9 cellular contexts compared by ENCODE assay signal in genomic region chr3:2156244-2156847, GRCh38. TPM values are rescaled to one million over a fixed set of nuclear protein-coding genes. Genes with fewer than 3 reads are reported as not detected.
A peak's percentile ranks its signal among the peaks of the same experiment; 100 is the strongest.
DNase-seq lines count a peak whose midpoint lies in the region; ATAC-seq and TF ChIP-seq lines count a peak whose summit lies in the region.
"Had no signal": no experiment of that assay in that cellular context is flagged by ENCODE, and none has a peak within 500 bp of the region (broad histone marks: within the 10 kb centered on the region; RNA-seq: fewer than 3 reads in every experiment).

No MANE protein-coding gene starts in this region.

- H3K79me1 ChIP-seq in mesenchymal stem cell (replicated peaks; ENCODE audit: low read length, poor library complexity, severe bottlenecking), result no peaks in the 10 kb centered on the region

- no peak overlapping the region for H3K4me3 ChIP-seq in mesenchymal stem cell (ENCODE audit: insufficient read depth in 1 of 2, low read depth in 1 of 2, low read length in 2 of 2)

- H3K4me1 ChIP-seq in mesenchymal stem cell (ENCODE audit: control insufficient read depth, insufficient read depth, low read depth, low read length), result no peaks in the 10 kb centered on the region

- H3K9me3 ChIP-seq in mesenchymal stem cell (ENCODE audit: control insufficient read depth, low read length), result no peaks in the 10 kb centered on the region

- DNase-seq in activated T-cell treated with anti-CD3 and anti-CD28 coated beads for 48 hours (ENCODE audit: low read depth), result peak; percentile 1
- no peak for DNase-seq in activated T-cell treated with anti-CD3 and anti-CD28 coated beads, Interleukin-2, amount 50 U/mL, for 1 hour
- DNase-seq in WTC11 (ENCODE audit: low spot score), result peak; percentile 10
- peak; percentile 25 for DNase-seq in mesenchymal stem cell
- no peak for DNase-seq in NCI-H2081 (lab: John Stamatoyannopoulos, UW)
- DNase-seq in DMS79 treated with DMSO at 0.1 percent for 48 hours (lab: John Stamatoyannopoulos, UW), result no peak
- DNase-seq: CD4-positive, CD25-positive, alpha-beta regulatory T cell had no signal

- no peak overlapping the region for H2BK120ac ChIP-seq in mesenchymal stem cell (ENCODE audit: low read depth, low read length)

- no peak overlapping the region for H2AFZ ChIP-seq in mesenchymal stem cell (ENCODE audit: low read depth, low read length)

- H2AK5ac ChIP-seq in mesenchymal stem cell (ENCODE audit: low read length, severe bottlenecking), result no peak overlapping the region

- TF ChIP-seq CTCF in WTC11 (IDR thresholded peaks at IDR 0.05), result peak; percentile 55

- POLR2A ChIA-PET in WTC11 (lab: Charles Lee), result no interaction called here

- no peak overlapping the region for H2BK5ac ChIP-seq in mesenchymal stem cell (ENCODE audit: low read depth, low read length, poor library complexity, severe bottlenecking)

- H3K4me1 Mint-ChIP-seq in WTC11, result no peaks in the 10 kb centered on the region
- H3K4me1 Mint-ChIP-seq: CD4-positive, CD25-positive, alpha-beta regulatory T cell had no signal

- H2BK12ac ChIP-seq in mesenchymal stem cell (ENCODE audit: low read length in 2 of 2), result no peak overlapping the region

- WGBS in mesenchymal stem cell, result 66% methylated on average over 19 of the region's 19 CpGs

- ATAC-seq in HG03159 (IDR thresholded peaks at IDR 0.05; ENCODE audit: unreplicated experiment) (peak; percentile 70), WTC11 (peak; percentile 51; the same call in 1 of the 2 replicates)
- ATAC-seq in activated CD4-positive, CD25-positive, alpha-beta regulatory T cell treated with anti-CD3 and anti-CD28 coated beads, Interleukin-2, amount 50 U/mL, for 24 hours, result no peak

- H3K9me3 Mint-ChIP-seq in WTC11, result peaks cover 66% of the 10 kb centered on the region

- H3K27me3 ChIP-seq in mesenchymal stem cell (ENCODE audit: control insufficient read depth in 1 of 2, insufficient read depth in 1 of 2, low read length in 2 of 2), result no peaks in the 10 kb centered on the region

- no peak overlapping the region for H3K23ac ChIP-seq in mesenchymal stem cell (ENCODE audit: low read length in 2 of 2)

- peaks cover 62% of the 10 kb centered on the region for H3K36me3 Mint-ChIP-seq in WTC11
- H3K36me3 Mint-ChIP-seq: CD4-positive, CD25-positive, alpha-beta regulatory T cell had no signal

- peak overlapping the region; percentile 20 for H4K8ac ChIP-seq in mesenchymal stem cell (ENCODE audit: low read length)

- peaks cover 5% of the 10 kb centered on the region; the same call in 1 of the 2 replicates for H3K27me3 Mint-ChIP-seq in WTC11 (ENCODE audit: low read depth)
- H3K27me3 Mint-ChIP-seq: CD4-positive, CD25-positive, alpha-beta regulatory T cell had no signal

- H3K14ac ChIP-seq in mesenchymal stem cell (ENCODE audit: low read length in 2 of 2), result no peak overlapping the region

- no peak overlapping the region for H3K27ac ChIP-seq in mesenchymal stem cell (ENCODE audit: low read length, poor library complexity, severe bottlenecking)

- H3K4ac ChIP-seq in mesenchymal stem cell (ENCODE audit: low read depth in 1 of 2, low read length in 2 of 2), result no peak overlapping the region

- H3K18ac ChIP-seq in mesenchymal stem cell (ENCODE audit: low read depth in 1 of 2, low read length in 2 of 2), result no peak overlapping the region

- H3K36me3 ChIP-seq in mesenchymal stem cell (ENCODE audit: control insufficient read depth in 1 of 2, insufficient read depth in 2 of 2, low read depth in 1 of 2, low read length in 2 of 2), result no peaks in the 10 kb centered on the region

- H4K91ac ChIP-seq in mesenchymal stem cell (ENCODE audit: low read length), result no peak overlapping the region

- H2BK15ac ChIP-seq in mesenchymal stem cell (ENCODE audit: low read depth, poor library complexity, severe bottlenecking), result no peak overlapping the region

- no peak overlapping the region for H3K9ac ChIP-seq in mesenchymal stem cell (ENCODE audit: low read length)

- CTCF ChIA-PET in WTC11 (lab: Charles Lee), result no interaction called here

- H3K4me3 Mint-ChIP-seq in WTC11, result no peak overlapping the region
- H3K4me3 Mint-ChIP-seq: CD4-positive, CD25-positive, alpha-beta regulatory T cell had no signal

- no peak overlapping the region for H3K4me2 ChIP-seq in mesenchymal stem cell (ENCODE audit: low read length, poor library complexity, severe bottlenecking)

- H3K27ac Mint-ChIP-seq in WTC11, result no peak overlapping the region
- H3K27ac Mint-ChIP-seq: CD4-positive, CD25-positive, alpha-beta regulatory T cell had no signal

TF ChIP-seq in WTC11, 78 proteins besides CTCF, POLR2A, EP300 and RAD21:
- TF ChIP-seq ERG (CRISPR knock-in tag; IDR thresholded peaks at IDR 0.05) (no peak), SMAD3 (CRISPR knock-in tag; IDR thresholded peaks at IDR 0.05; ENCODE audit: borderline replicate concordance) (no peak), PRDM15 (CRISPR knock-in tag; IDR thresholded peaks at IDR 0.05) (no peak), CREB1 (CRISPR knock-in tag; IDR thresholded peaks at IDR 0.05) (no peak)
TF ChIP-seq in WTC11: peak in this region for 0.

RNA-seq across cellular contexts. Expression of gene CNTN4, which starts 57.7 kb away (rescaled TPM):
- not detected in 3 replicates for total RNA-seq in WTC11 (2021)
- polyA plus RNA-seq in mesenchymal stem cell (2013, experiment 1 of 2), result 17.9 TPM
- polyA plus RNA-seq in mesenchymal stem cell (2013, experiment 2 of 2), result 18.4 TPM
- total RNA-seq: CD4-positive, CD25-positive, alpha-beta regulatory T cell had no signal
- polyA plus RNA-seq: CD4-positive, CD25-positive, alpha-beta regulatory T cell had no signal

Comparison
In these comparisons a context has a peak if more than half of its experiments do, and no peak if none do; other contexts are left out.
1. DNase-seq: peak in activated T-cell treated with anti-CD3 and anti-CD28 coated beads for 48 hours (single experiment), WTC11 (single experiment) and mesenchymal stem cell (single experiment); none in activated T-cell treated with anti-CD3 and anti-CD28 coated beads, Interleukin-2, amount 50 U/mL, for 1 hour (single experiment), NCI-H2081 (0 of 2) and DMS79 treated with DMSO at 0.1 percent for 48 hours (single experiment).
2. ATAC-seq: peak in HG03159 (single experiment) and WTC11 (single experiment); none in activated CD4-positive, CD25-positive, alpha-beta regulatory T cell treated with anti-CD3 and anti-CD28 coated beads, Interleukin-2, amount 50 U/mL, for 24 hours (0 of 2).